Comparison of ENCODE assay signal across 23 cellular contexts in genomic region chr11:64718084-64718779, GRCh38. TPM values are rescaled to one million over a fixed set of nuclear protein-coding genes. Genes with fewer than 3 reads are reported as not detected.
"Had no signal": no experiment of that assay in that cellular context is flagged by ENCODE, and none has a peak within 500 bp of the region (broad histone marks: within the 10 kb centered on the region; RNA-seq: fewer than 3 reads in every experiment).

No MANE protein-coding gene starts in this region.

- H3K9me3 Mint-ChIP-seq: activated CD4-positive, alpha-beta memory T cell treated with anti-CD3 and anti-CD28 coated beads for 36 hours; activated naive CD4-positive, alpha-beta T cell treated with anti-CD3 and anti-CD28 coated beads, Interleukin-2, amount 10 ng/mL, durations not matched to agents 7 days and 5 days; effector memory CD8-positive, alpha-beta T cell; naive thymus-derived CD8-positive, alpha-beta T cell; stimulated activated naive CD8-positive, alpha-beta T cell treated with anti-CD3 and anti-CD28 coated beads, Interleukin-15, Interleukin-2, amounts not matched to agents 100 ng/mL and 50 ng/mL, for 24 hours had no signal

- H3K4me3 Mint-ChIP-seq: activated CD4-positive, alpha-beta memory T cell treated with anti-CD3 and anti-CD28 coated beads for 36 hours; activated naive CD4-positive, alpha-beta T cell treated with anti-CD3 and anti-CD28 coated beads, Interleukin-2, amount 10 ng/mL, durations not matched to agents 7 days and 5 days; effector memory CD8-positive, alpha-beta T cell; naive thymus-derived CD8-positive, alpha-beta T cell; stimulated activated naive CD8-positive, alpha-beta T cell treated with anti-CD3 and anti-CD28 coated beads, Interleukin-15, Interleukin-2, amounts not matched to agents 100 ng/mL and 50 ng/mL, for 24 hours; T-helper 17 cell had no signal

- H3K4me3 ChIP-seq: left ventricle myocardium inferior, pancreas, thyroid gland had no signal

- H3K27me3 ChIP-seq: thyroid gland had no signal

- H3K27ac Mint-ChIP-seq: activated CD4-positive, alpha-beta memory T cell treated with anti-CD3 and anti-CD28 coated beads for 36 hours; activated naive CD4-positive, alpha-beta T cell treated with anti-CD3 and anti-CD28 coated beads, Interleukin-2, amount 10 ng/mL, durations not matched to agents 7 days and 5 days; effector memory CD8-positive, alpha-beta T cell; stimulated activated naive CD8-positive, alpha-beta T cell treated with anti-CD3 and anti-CD28 coated beads, Interleukin-15, Interleukin-2, amounts not matched to agents 100 ng/mL and 50 ng/mL, for 24 hours; T-helper 17 cell had no signal

- H3K36me3 Mint-ChIP-seq: activated CD4-positive, alpha-beta memory T cell treated with anti-CD3 and anti-CD28 coated beads for 36 hours; activated naive CD4-positive, alpha-beta T cell treated with anti-CD3 and anti-CD28 coated beads, Interleukin-2, amount 10 ng/mL, durations not matched to agents 7 days and 5 days had no signal

- H3K9me3 ChIP-seq: left ventricle myocardium inferior, pancreas, thyroid gland had no signal

- H3K36me3 ChIP-seq: left ventricle myocardium inferior, pancreas, thyroid gland had no signal

- H3K4me1 ChIP-seq: pancreas had no signal

- H3K27ac ChIP-seq: left ventricle myocardium inferior, pancreas, thyroid gland had no signal

- ATAC-seq: effector memory CD8-positive, alpha-beta T cell; esophagus mucosa; naive thymus-derived CD8-positive, alpha-beta T cell; pancreas; right cardiac atrium; T-helper 17 cell had no signal

- DNase-seq: activated CD4-positive, alpha-beta memory T cell treated with anti-CD3 and anti-CD28 coated beads for 36 hours; activated CD4-positive, alpha-beta T cell treated with anti-CD3 and anti-CD28 coated beads for 4 hours; activated CD4-positive, CD25-positive, alpha-beta regulatory T cell; activated effector memory CD4-positive, alpha-beta T cell treated with anti-CD3 and anti-CD28 coated beads, Interleukin-2, amount 50 U/mL, for 16 hours; activated naive CD4-positive, alpha-beta T cell treated with anti-CD3 and anti-CD28 coated beads, Interleukin-2, amount 10 ng/mL, durations not matched to agents 7 days and 5 days; activated T-cell treated with anti-CD3 and anti-CD28 coated beads, Interleukin-2, amount 50 U/mL, for 48 hours; effector memory CD8-positive, alpha-beta T cell; foreskin melanocyte; hippocampal formation; left ventricle myocardium inferior; naive thymus-derived CD8-positive, alpha-beta T cell; stimulated activated CD4-positive, alpha-beta T cell treated with anti-CD3 and anti-CD28 coated beads, Interleukin-12 subunit alpha, Interleukin-12 subunit beta, amount 100 ng/mL, for 4 hours; stimulated activated CD4-positive, alpha-beta T cell treated with anti-CD3 and anti-CD28 coated beads, Interleukin-4, amount 100 ng/mL, for 4 hours; T-helper 17 cell; thyroid gland had no signal

RNA-seq across cellular contexts. Expression of gene NRXN2, which starts 4.8 kb away (rescaled TPM):
- total RNA-seq: dermis microvascular lymphatic vessel endothelial cell, endothelial cell of umbilical vein, lung microvascular endothelial cell, pulmonary artery endothelial cell had no signal
- polyA plus RNA-seq: endothelial cell of umbilical vein; naive thymus-derived CD8-positive, alpha-beta T cell had no signal
